In genomic region chr6:79861023-79861422, GRCh38 we compare ENCODE assay signal across 22 cellular contexts.
A peak's percentile ranks its signal among the peaks of the same experiment; 100 is the strongest.
DNase-seq lines count a peak whose midpoint lies in the region; ATAC-seq, FAIRE-seq and TF ChIP-seq lines count a peak whose summit lies in the region.
"Had no signal": no experiment of that assay in that cellular context is flagged by ENCODE, and none has a peak within 500 bp of the region (broad histone marks: within the 10 kb centered on the region; RNA-seq: fewer than 3 reads in every experiment).

No MANE protein-coding gene starts in this region.

- no peak for TF ChIP-seq RAD21 in K562 (CRISPR knock-in tag; conservative IDR thresholded peaks at IDR 0.05 in 1 of 2, IDR thresholded peaks at IDR 0.05 in 1 of 2)

- H3K56ac ChIP-seq in mesendoderm (ENCODE audit: low read length): peak overlapping the region; percentile 7

- TF ChIP-seq EP300 in K562 (IDR thresholded peaks at IDR 0.05; ENCODE audit: low read length): no peak

- no peak overlapping the region for H4K8ac ChIP-seq in mesendoderm (ENCODE audit: low read depth, low read length)

- H3K36me3 ChIP-seq in K562 (ENCODE audit: control insufficient read depth, insufficient read depth, low read length) (no peaks in the 10 kb centered on the region), mesendoderm (ENCODE audit: control insufficient read depth, insufficient read depth, low read length) (no peaks in the 10 kb centered on the region)
- H3K36me3 ChIP-seq: SJCRH30 had no signal

- H3K18ac ChIP-seq in mesendoderm (ENCODE audit: low read length): no peak overlapping the region

- peak; percentile 39 for DNase-seq in Right ventricle myocardium inferior (ENCODE audit: missing footprints)
- no peak for DNase-seq in cardiac septum (ENCODE audit: low spot score)
- peak; percentile 34 for DNase-seq in SK-N-DZ (ENCODE audit: low spot score)
- peak in 2 of 4 experiments; percentile 11 to 39 for DNase-seq in K562 (ENCODE audit: extremely low read depth in 1 of 4, low spot score in 3 of 4)
- DNase-seq in mesendoderm: peak; percentile 66
- DNase-seq in inferior parietal cortex (ENCODE audit: extremely low spot score): no peak
- no peak for DNase-seq in NCI-H1694 (lab: John Stamatoyannopoulos, UW)
- no peak for DNase-seq in NCI-H2081 (lab: John Stamatoyannopoulos, UW)
- DNase-seq: CD8-positive, alpha-beta T cell; H9; Kasumi-1; NCI-H1092 treated with DMSO at 0.1 percent for 48 hours; NCI-H1436; NCI-H187 treated with DMSO at 0.1 percent for 48 hours; NCI-H446; NCI-H526; SJCRH30; T-helper 1 cell had no signal

- POLR2A ChIA-PET in K562 (lab: Yijun Ruan, JAX): interaction anchor here (0.8 kb wide), 1 partner anchor 9 kb away, joined by 3 read pairs; no protein-coding TSS in a partner anchor

- H3K27me3 ChIP-seq in K562 (ENCODE audit: control insufficient read depth in 2 of 2, insufficient read depth in 2 of 2, low read length in 2 of 2) (peaks cover 0 to 6% of the 10 kb centered on the region in 2 experiments; a peak in 2 of 5 replicates), mesendoderm (ENCODE audit: insufficient read depth, low read length, poor library complexity) (no peaks in the 10 kb centered on the region)

- H3K79me2 ChIP-seq in K562 (ENCODE audit: control insufficient read depth, insufficient read depth, low read length) (no peaks in the 10 kb centered on the region), mesendoderm (ENCODE audit: control insufficient read depth, insufficient read depth, low read length) (no peaks in the 10 kb centered on the region)

- no peak overlapping the region for H2BK15ac ChIP-seq in mesendoderm (replicated peaks; ENCODE audit: low read depth)

- no peaks in the 10 kb centered on the region for H3K79me1 ChIP-seq in mesendoderm (ENCODE audit: low read length)

- in situ Hi-C loops in K562 (cut with MboI): no loop called here

- H3K4me3 ChIP-seq in K562 (no peak overlapping the region), mesendoderm (ENCODE audit: low read length) (no peak overlapping the region)
- H3K4me3 ChIP-seq: SJCRH30 had no signal

- no peaks in the 10 kb centered on the region for H4K20me1 ChIP-seq in K562 (replicated peaks; ENCODE audit: control insufficient read depth, insufficient read depth, low read length)

- WGBS in K562 (ENCODE audit: insufficient coverage, low coverage, missing lambda C conversion rate): 0% methylated on average over 6 of the region's 7 CpGs
- WGBS in mesendoderm (ENCODE audit: extremely low coverage, insufficient coverage, low lambda C conversion rate): no CpG with 5 or more reads among the region's 7 CpGs

- no peak for TF ChIP-seq CTCF in K562 (IDR thresholded peaks at IDR 0.05 in 2 of 3, conservative IDR thresholded peaks at IDR 0.05 in 1 of 3; ENCODE audit: insufficient read depth in 2 of 3, low read depth in 1 of 3, low read length in 3 of 3)

- intact Hi-C loops in Right ventricle myocardium inferior (cut with DNase I): no loop called here
- intact Hi-C loops in cardiac septum (cut with DNase I): no loop called here
- intact Hi-C loops in K562 (cut with micrococcal nuclease): loop anchor here (10.0 kb wide), 1 partner anchor 234 kb away; no protein-coding TSS in a partner anchor

- H3K9me3 ChIP-seq in K562 (replicated peaks; ENCODE audit: control insufficient read depth, insufficient read depth, low read depth, low read length): no peaks in the 10 kb centered on the region
- H3K9me3 ChIP-seq: SJCRH30 had no signal

- no peak overlapping the region for H2BK5ac ChIP-seq in mesendoderm (ENCODE audit: low read length)

- no peaks in the 10 kb centered on the region for H3K9me1 ChIP-seq in K562 (ENCODE audit: control insufficient read depth, insufficient read depth, low read length)

- H3K4ac ChIP-seq in mesendoderm (ENCODE audit: low read depth, low read length): no peak overlapping the region

- H2AFZ ChIP-seq in K562 (ENCODE audit: low read depth, low read length): no peak overlapping the region

- H2BK120ac ChIP-seq in mesendoderm (ENCODE audit: low read depth, low read length): no peak overlapping the region

- H2AK5ac ChIP-seq in mesendoderm (ENCODE audit: low read length): no peak overlapping the region

- no peak for ATAC-seq in Right ventricle myocardium inferior
- peak; percentile 48; the same call in 1 of the 3 replicates for ATAC-seq in K562
- ATAC-seq: CD8-positive, alpha-beta T cell; HepG2 had no signal

- no peak overlapping the region for H3K27ac ChIP-seq in K562 (ENCODE audit: extremely low read depth, low read depth, low read length)
- no peak overlapping the region for H3K27ac ChIP-seq in mesendoderm (ENCODE audit: low read depth, low read length)
- H3K27ac ChIP-seq: C4-2B, SJCRH30 had no signal

- H3K23ac ChIP-seq in mesendoderm (ENCODE audit: low read length): no peak overlapping the region

- no peak overlapping the region for H4K5ac ChIP-seq in mesendoderm (ENCODE audit: low read length)

- H3K4me1 ChIP-seq in K562 (replicated peaks in 1 of 2; ENCODE audit: control insufficient read depth in 2 of 2, insufficient read depth in 2 of 2, low read length in 2 of 2) (peaks cover 0 to 4% of the 10 kb centered on the region in 2 experiments; a peak in 1 of 5 replicates), mesendoderm (ENCODE audit: control insufficient read depth, low read depth, low read length) (no peaks in the 10 kb centered on the region)
- H3K4me1 ChIP-seq: SJCRH30 had no signal

- H3K4me2 ChIP-seq in K562 (ENCODE audit: insufficient read depth, low read length): no peak overlapping the region
- no peak overlapping the region for H3K4me2 ChIP-seq in mesendoderm (ENCODE audit: low read length)

- H3K9ac ChIP-seq in K562 (ENCODE audit: insufficient read depth in 1 of 2, low read depth in 2 of 2, low read length in 2 of 2): no peak overlapping the region; a peak in 1 of 4 replicates
- no peak overlapping the region for H3K9ac ChIP-seq in mesendoderm (ENCODE audit: low read length)

- FAIRE-seq in K562 (lab: Jason Lieb, UNC): no peak
- FAIRE-seq: A204.1, HepG2, RCC 7860 had no signal

- TF ChIP-seq POLR2A in K562 (conservative IDR thresholded peaks at IDR 0.05): no peak

- CTCF ChIA-PET in K562 (lab: Yijun Ruan, JAX; ENCODE audit: low intra/inter-chr PET ratio): interaction anchor here (0.7 kb wide), 1 partner anchor 45 kb away, joined by 3 read pairs; no protein-coding TSS in a partner anchor

- no TSS peak for BruUV-seq in K562 (replicated peaks; lab: Mats Ljungman, UMichigan)

TF ChIP-seq in K562, 482 proteins besides CTCF, POLR2A, EP300 and RAD21 (continues in another document):
- TF ChIP-seq CHD1 (IDR thresholded peaks at IDR 0.05; ENCODE audit: low read length) (no peak), CBFA2T3 (IDR thresholded peaks at IDR 0.05) (peak; percentile 60), MLLT1 (IDR thresholded peaks at IDR 0.05) (no peak), PBX2 (CRISPR knock-in tag; IDR thresholded peaks at IDR 0.05; ENCODE audit: low read depth) (no peak), PBX2 (tag; conservative IDR thresholded peaks at IDR 0.05; ENCODE audit: low read depth) (no peak), ZNF347 (CRISPR knock-in tag; IDR thresholded peaks at IDR 0.05; ENCODE audit: low read depth) (no peak), CBFA2T2 (conservative IDR thresholded peaks at IDR 0.05) (peak; percentile 40), ZSCAN29 (IDR thresholded peaks at IDR 0.05) (no peak), ARID1B (IDR thresholded peaks at IDR 0.05) (peak; percentile 31; the same call in 1 of the 2 replicates), CHD2 (IDR thresholded peaks at IDR 0.05; ENCODE audit: low read depth, low read length) (no peak), ZNF780A (CRISPR knock-in tag; IDR thresholded peaks at IDR 0.05) (no peak), TEAD4 (IDR thresholded peaks at IDR 0.05; ENCODE audit: low read length) (peak; percentile 31; the same call in 1 of the 2 replicates), TEAD4 (CRISPR knock-in tag; IDR thresholded peaks at IDR 0.05; ENCODE audit: borderline replicate concordance) (no peak), TAL1 (IDR thresholded peaks at IDR 0.05) (peak; percentile 47; the same call in 1 of the 2 replicates), ZBTB8A (IDR thresholded peaks at IDR 0.05; ENCODE audit: partially characterized antibody) (no peak), GTF2E2 (tag; IDR thresholded peaks at IDR 0.05) (no peak), ZFP36 (IDR thresholded peaks at IDR 0.05; ENCODE audit: low read depth, low read length, partially characterized antibody) (no peak), SREBF1 (IDR thresholded peaks at IDR 0.05; ENCODE audit: borderline replicate concordance, low read depth, low read length) (no peak), SAFB (IDR thresholded peaks at IDR 0.05; ENCODE audit: borderline replicate concordance, low read depth, low read length) (no peak)

Comparison
In these comparisons a context has a peak if more than half of its experiments do, and no peak if none do; other contexts are left out.
1. DNase-seq: peak in Right ventricle myocardium inferior (single experiment), SK-N-DZ (single experiment) and mesendoderm (single experiment); none in cardiac septum (single experiment), inferior parietal cortex (single experiment), NCI-H1694 (single experiment) and NCI-H2081 (0 of 2).